In the genomic region with DNA sequence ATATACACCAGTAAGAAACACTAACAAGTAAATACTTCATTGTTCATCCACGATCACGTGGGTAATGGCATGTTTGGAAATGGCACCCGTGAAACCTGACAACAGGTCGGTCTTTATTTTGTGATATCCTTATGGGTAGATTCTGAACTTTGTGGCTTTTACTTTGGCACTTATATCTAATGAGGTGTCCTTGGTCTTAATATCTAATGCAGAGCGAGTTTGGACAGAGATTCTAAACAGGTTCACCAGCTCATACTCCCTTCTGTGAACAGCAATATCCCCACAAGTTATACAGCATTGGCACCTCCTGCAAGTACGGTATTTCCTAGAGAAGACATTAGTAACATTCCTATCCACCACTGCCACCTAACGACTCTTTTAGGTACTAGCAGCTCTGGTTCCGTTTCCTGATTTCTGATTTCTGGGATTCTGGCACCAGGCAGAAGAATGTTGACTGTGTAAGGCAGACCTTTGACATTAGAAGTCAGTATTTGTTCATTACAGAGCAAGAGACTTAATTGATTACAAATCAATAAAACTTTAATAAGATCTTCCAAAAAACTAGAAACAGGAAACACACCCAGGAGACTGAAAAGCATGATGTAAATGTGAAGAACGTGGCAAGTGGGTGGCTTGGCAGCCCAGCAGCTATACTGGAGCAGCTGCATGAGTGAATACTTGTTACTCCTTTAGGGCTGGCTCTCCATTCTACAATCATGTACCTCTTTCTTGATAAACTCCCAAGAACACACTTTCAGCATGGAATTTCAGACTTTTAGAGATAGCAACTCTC, we compare ENCODE assay signal across 1 cellular context.
TF ChIP-seq lines count a peak whose summit lies in the region.

No MANE protein-coding gene starts in this region.

TF ChIP-seq in WTC11, 78 proteins besides CTCF, POLR2A, EP300 and RAD21 (continued from another document):
- TF ChIP-seq, protein P1, sequence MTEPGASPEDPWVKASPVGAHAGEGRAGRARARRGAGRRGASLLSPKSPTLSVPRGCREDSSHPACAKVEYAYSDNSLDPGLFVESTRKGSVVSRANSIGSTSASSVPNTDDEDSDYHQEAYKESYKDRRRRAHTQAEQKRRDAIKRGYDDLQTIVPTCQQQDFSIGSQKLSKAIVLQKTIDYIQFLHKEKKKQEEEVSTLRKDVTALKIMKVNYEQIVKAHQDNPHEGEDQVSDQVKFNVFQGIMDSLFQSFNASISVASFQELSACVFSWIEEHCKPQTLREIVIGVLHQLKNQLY (CRISPR knock-in tag; IDR thresholded peaks at IDR 0.05) = no peak
- TF ChIP-seq NR2C2 (CRISPR knock-in tag; IDR thresholded peaks at IDR 0.05) = no peak
- TF ChIP-seq ZBTB21 (CRISPR knock-in tag; IDR thresholded peaks at IDR 0.05; ENCODE audit: borderline replicate concordance) = no peak
